In genomic region chr16:86949630-86950029, GRCh38 we compare ENCODE assay signal across 25 cellular contexts.
DNase-seq lines count a peak whose midpoint lies in the region; ATAC-seq, FAIRE-seq and TF ChIP-seq lines count a peak whose summit lies in the region.
"Had no signal": no experiment of that assay in that cellular context is flagged by ENCODE, and none has a peak within 500 bp of the region (broad histone marks: within the 10 kb centered on the region; RNA-seq: fewer than 3 reads in every experiment).

No MANE protein-coding gene starts in this region.

- 92% methylated on average over 3 of the region's 3 CpGs for WGBS in A549 (ENCODE audit: missing lambda C conversion rate)
- whole genome bisulfite sequencing in K562 (ENCODE audit: insufficient coverage, low coverage, missing lambda C conversion rate) = 0% methylated on average over 3 of the region's 3 CpGs
- WGBS in mesendoderm (ENCODE audit: extremely low coverage, insufficient coverage, low lambda C conversion rate) = no CpG with 5 or more reads among the region's 3 CpGs
- WGBS in stomach, 5 donors = 83 to 93% (median 90%) methylated on average over 3 of the region's 3 CpGs

- in situ Hi-C loops in K562 (cut with MboI) = no loop called here

- peaks cover 8 to 39% of the 10 kb centered on the region in 2 experiments; a peak in 4 of 5 replicates for H3K27me3 ChIP-seq in K562 (ENCODE audit: control insufficient read depth in 2 of 2, insufficient read depth in 2 of 2, low read length in 2 of 2)
- no peaks in the 10 kb centered on the region for H3K27me3 ChIP-seq in mesendoderm (ENCODE audit: insufficient read depth, low read length, poor library complexity)
- H3K27me3 ChIP-seq in stomach = peaks cover 0 to 37% (median 7%) of the 10 kb centered on the region in 3 donors
- H3K27me3 ChIP-seq: BE2C, BLaER1 had no signal

- H3K36me3 ChIP-seq in K562 (ENCODE audit: control insufficient read depth, insufficient read depth, low read length) = no peaks in the 10 kb centered on the region
- no peaks in the 10 kb centered on the region for H3K36me3 ChIP-seq in mesendoderm (ENCODE audit: control insufficient read depth, insufficient read depth, low read length)
- no peaks in the 10 kb centered on the region for H3K36me3 ChIP-seq in stomach
- H3K36me3 ChIP-seq: BE2C, BLaER1 had no signal

- H3K9ac ChIP-seq in K562 (ENCODE audit: insufficient read depth in 1 of 2, low read depth in 2 of 2, low read length in 2 of 2) (no peak overlapping the region), mesendoderm (ENCODE audit: low read length) (no peak overlapping the region)
- H3K9ac ChIP-seq: BLaER1 had no signal

- TF ChIP-seq RAD21 in A549 (conservative IDR thresholded peaks at IDR 0.05 in 1 of 2, IDR thresholded peaks at IDR 0.05 in 1 of 2) = no peak
- TF ChIP-seq RAD21 in K562 (CRISPR knock-in tag; conservative IDR thresholded peaks at IDR 0.05 in 1 of 2, IDR thresholded peaks at IDR 0.05 in 1 of 2) = no peak

- H3K4me1 ChIP-seq in A549 = peaks cover 31% of the 10 kb centered on the region
- H3K4me1 ChIP-seq in K562 (replicated peaks in 1 of 2; ENCODE audit: control insufficient read depth in 2 of 2, insufficient read depth in 2 of 2, low read length in 2 of 2) = peaks cover 0 to 2% of the 10 kb centered on the region in 2 experiments; a peak in 2 of 5 replicates
- peaks cover 6% of the 10 kb centered on the region for H3K4me1 ChIP-seq in mesendoderm (ENCODE audit: control insufficient read depth, low read depth, low read length)
- no peaks in the 10 kb centered on the region for H3K4me1 ChIP-seq in stomach
- H3K4me1 ChIP-seq: BE2C had no signal

- H3K27ac ChIP-seq in A549 (peak overlapping the region in 1 of 2 experiments; percentile 74; a peak in 2 of 6 replicates), RWPE1 (peak overlapping the region; percentile 38; the same call in 1 of the 2 replicates), K562 (ENCODE audit: extremely low read depth, low read depth, low read length) (no peak overlapping the region), mesendoderm (ENCODE audit: low read depth, low read length) (no peak overlapping the region), stomach (no peak overlapping the region)
- H3K27ac ChIP-seq: 22Rv1, BLaER1, C4-2B had no signal

- no peak overlapping the region for H2BK5ac ChIP-seq in mesendoderm (ENCODE audit: low read length)

- no peak overlapping the region for H3K4me2 ChIP-seq in A549
- H3K4me2 ChIP-seq in K562 (ENCODE audit: insufficient read depth, low read length) = no peak overlapping the region
- no peak overlapping the region for H3K4me2 ChIP-seq in mesendoderm (ENCODE audit: low read length)
- H3K4me2 ChIP-seq: BLaER1 had no signal

- DNase-seq in A549 (ENCODE audit: low read depth in 1 of 2, low spot score in 1 of 2) (no peak), RWPE1 (ENCODE audit: low spot score) (no peak), K562 (ENCODE audit: extremely low read depth in 1 of 4, low spot score in 3 of 4) (no peak), iPS-NIHi11 (ENCODE audit: low spot score) (no peak), mesendoderm (no peak), stomach (no peak)
- DNase-seq: ACHN; BE2C; Caco-2; Calu3; CD4-positive, alpha-beta T cell; CD8-positive, alpha-beta T cell; DMS153; DMS53; DMS79; DND-41; EL; GDM1 had no signal

- no peak overlapping the region for H3K4ac ChIP-seq in mesendoderm (ENCODE audit: low read depth, low read length)

- H4K5ac ChIP-seq in mesendoderm (ENCODE audit: low read length) = no peak overlapping the region

- H3K56ac ChIP-seq in mesendoderm (ENCODE audit: low read length) = no peak overlapping the region

- CTCF ChIA-PET in A549 (lab: Yijun Ruan, JAX) (interaction anchor here (1.3 kb wide), 2 partner anchors 11 to 37 kb away, joined by 3 read pairs; no protein-coding TSS in a partner anchor), RWPE1 (lab: Yijun Ruan, JAX) (no interaction called here), K562 (lab: Yijun Ruan, JAX; ENCODE audit: low intra/inter-chr PET ratio) (no interaction called here)

- H2BK15ac ChIP-seq in mesendoderm (replicated peaks; ENCODE audit: low read depth) = no peak overlapping the region

- no peak overlapping the region for H2BK120ac ChIP-seq in mesendoderm (ENCODE audit: low read depth, low read length)

- POLR2A ChIA-PET in A549 (lab: Yijun Ruan, JAX) = no interaction called here
- POLR2A ChIA-PET in RWPE1 (lab: Yijun Ruan, JAX; ENCODE audit: low non-redundant PET) = no interaction called here
- POLR2A ChIA-PET in K562 (lab: Yijun Ruan, JAX) = interaction anchor here (0.6 kb wide), 1 partner anchor 678 kb away, joined by 3 read pairs; no protein-coding TSS in a partner anchor

- no peak overlapping the region for H3K4me3 ChIP-seq in A549
- H3K4me3 ChIP-seq in K562 = no peak overlapping the region
- no peak overlapping the region for H3K4me3 ChIP-seq in mesendoderm (ENCODE audit: low read length)
- no peak overlapping the region for H3K4me3 ChIP-seq in stomach
- H3K4me3 ChIP-seq: BLaER1, GM12878 had no signal

- ATAC-seq in A549 (no peak), K562 (no peak)
- ATAC-seq: CD8-positive, alpha-beta T cell; GM12878 had no signal

- no peaks in the 10 kb centered on the region for H3K79me1 ChIP-seq in mesendoderm (ENCODE audit: low read length)

- H3K18ac ChIP-seq in mesendoderm (ENCODE audit: low read length) = no peak overlapping the region

- H3K23ac ChIP-seq in mesendoderm (ENCODE audit: low read length) = no peak overlapping the region

- H3K79me2 ChIP-seq in K562 (ENCODE audit: control insufficient read depth, insufficient read depth, low read length) (no peaks in the 10 kb centered on the region), mesendoderm (ENCODE audit: control insufficient read depth, insufficient read depth, low read length) (no peaks in the 10 kb centered on the region)

- TF ChIP-seq POLR2A in A549 (IDR thresholded peaks at IDR 0.05; ENCODE audit: low read length) (no peak), K562 (conservative IDR thresholded peaks at IDR 0.05) (no peak), stomach (IDR thresholded peaks at IDR 0.05) (no peak)

- FAIRE-seq in A549 (lab: Jason Lieb, UNC) (no peak), K562 (lab: Jason Lieb, UNC) (no peak)
- FAIRE-seq: D721Med, GM12878, GM12892, GM18507 had no signal

- H2AFZ ChIP-seq in K562 (ENCODE audit: low read depth, low read length) = no peak overlapping the region

- no TSS peak for BruUV-seq in K562 (replicated peaks; lab: Mats Ljungman, UMichigan)

- no peak overlapping the region for H2AK5ac ChIP-seq in mesendoderm (ENCODE audit: low read length)

- H4K8ac ChIP-seq in mesendoderm (ENCODE audit: low read depth, low read length) = no peak overlapping the region

- no peak for TF ChIP-seq CTCF in A549 (IDR thresholded peaks at IDR 0.05)
- TF ChIP-seq CTCF in RWPE1 (conservative IDR thresholded peaks at IDR 0.05; ENCODE audit: low read depth) = no peak
- TF ChIP-seq CTCF in K562 (IDR thresholded peaks at IDR 0.05 in 2 of 3, conservative IDR thresholded peaks at IDR 0.05 in 1 of 3; ENCODE audit: insufficient read depth in 2 of 3, low read depth in 1 of 3, low read length in 3 of 3) = no peak
- no peak for TF ChIP-seq CTCF in stomach (IDR thresholded peaks at IDR 0.05)

- no peaks in the 10 kb centered on the region; the same call in 1 of the 2 replicates for H4K20me1 ChIP-seq in K562 (replicated peaks; ENCODE audit: control insufficient read depth, insufficient read depth, low read length)
- H4K20me1 ChIP-seq: BLaER1 had no signal

- intact Hi-C loops in K562 (cut with micrococcal nuclease) = no loop called here
- intact Hi-C loops in stomach (cut with DNase I; ENCODE audit: low total_unique reads) = no loop called here

- H3K9me3 ChIP-seq in A549 = no peaks in the 10 kb centered on the region
- peaks cover 2% of the 10 kb centered on the region; the same call in 1 of the 2 replicates for H3K9me3 ChIP-seq in K562 (replicated peaks; ENCODE audit: control insufficient read depth, insufficient read depth, low read depth, low read length)
- peaks cover 0 to 14% (median 2%) of the 10 kb centered on the region in 4 donors for H3K9me3 ChIP-seq in stomach
- H3K9me3 ChIP-seq: BE2C, BLaER1 had no signal

- TF ChIP-seq EP300 in A549 (IDR thresholded peaks at IDR 0.05) (no peak), K562 (IDR thresholded peaks at IDR 0.05; ENCODE audit: low read length) (no peak), stomach (IDR thresholded peaks at IDR 0.05) (no peak)

- H3K9me1 ChIP-seq in K562 (ENCODE audit: control insufficient read depth, insufficient read depth, low read length) = peaks cover 2% of the 10 kb centered on the region

TF ChIP-seq in A549, 52 proteins besides CTCF, POLR2A, EP300 and RAD21:
- TF ChIP-seq ZNF302 (CRISPR knock-in tag; IDR thresholded peaks at IDR 0.05) = no peak
- peak; percentile 43 for TF ChIP-seq MAFK (IDR thresholded peaks at IDR 0.05; ENCODE audit: partially characterized antibody)

TF ChIP-seq in K562, 482 proteins besides CTCF, POLR2A, EP300 and RAD21:
- no peak for TF ChIP-seq TOE1 (IDR thresholded peaks at IDR 0.05; ENCODE audit: borderline replicate concordance)
- no peak for TF ChIP-seq TOE1 (CRISPR knock-in tag; IDR thresholded peaks at IDR 0.05; ENCODE audit: borderline replicate concordance, low read depth)
- TF ChIP-seq, protein P1, sequence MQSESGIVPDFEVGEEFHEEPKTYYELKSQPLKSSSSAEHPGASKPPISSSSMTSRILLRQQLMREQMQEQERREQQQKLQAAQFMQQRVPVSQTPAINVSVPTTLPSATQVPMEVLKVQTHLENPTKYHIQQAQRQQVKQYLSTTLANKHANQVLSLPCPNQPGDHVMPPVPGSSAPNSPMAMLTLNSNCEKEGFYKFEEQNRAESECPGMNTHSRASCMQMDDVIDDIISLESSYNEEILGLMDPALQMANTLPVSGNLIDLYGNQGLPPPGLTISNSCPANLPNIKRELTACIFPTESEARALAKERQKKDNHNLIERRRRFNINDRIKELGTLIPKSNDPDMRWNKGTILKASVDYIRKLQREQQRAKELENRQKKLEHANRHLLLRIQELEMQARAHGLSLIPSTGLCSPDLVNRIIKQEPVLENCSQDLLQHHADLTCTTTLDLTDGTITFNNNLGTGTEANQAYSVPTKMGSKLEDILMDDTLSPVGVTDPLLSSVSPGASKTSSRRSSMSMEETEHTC (IDR thresholded peaks at IDR 0.05) = no peak
- 0 out of 2 replicates have a peak, but pooled peaks have one; percentile 25 for TF ChIP-seq C11orf30 (IDR thresholded peaks at IDR 0.05; ENCODE audit: low read depth)

Comparison
In these comparisons a context has a peak if more than half of its experiments do, and no peak if none do; other contexts are left out.
1. Of the 35 proteins assayed by ChIP-seq in both K562 and A549: peak only in K562: none; only in A549: MAFK; in both: none; in neither: 34.